Comparison of ENCODE assay signal across 17 cellular contexts in genomic region chr22:22686202-22687115, GRCh38. TPM values are rescaled to one million over a fixed set of nuclear protein-coding genes. Genes with fewer than 3 reads are reported as not detected.
DNase-seq lines count a peak whose midpoint lies in the region; ATAC-seq, FAIRE-seq and TF ChIP-seq lines count a peak whose summit lies in the region.
"Not testable (repeated sequence)": the region's sequence is repeated elsewhere in the genome, so short reads cannot be mapped to it uniquely, and the experiment has no call there.
"Had no signal": no experiment of that assay in that cellular context is flagged by ENCODE, and none has a peak within 500 bp of the region (broad histone marks: within the 10 kb centered on the region; RNA-seq: fewer than 3 reads in every experiment).

No MANE protein-coding gene starts in this region.

- not testable (repeated sequence) for H4K20me1 ChIP-seq in IMR-90 (ENCODE audit: insufficient read depth, low read length); OCI-LY7 (ENCODE audit: insufficient read depth, low read length); GM12878 (ENCODE audit: control insufficient read depth, insufficient read depth)

- TF ChIP-seq RAD21 in IMR-90 (IDR thresholded peaks at IDR 0.05; ENCODE audit: low read length); GM12878 (IDR thresholded peaks at IDR 0.05; ENCODE audit: insufficient read depth, low read depth, low read length): not testable (repeated sequence)

- H2AFZ ChIP-seq in IMR-90 (replicated peaks; ENCODE audit: low read length, poor library complexity); OCI-LY7 (ENCODE audit: low read length); GM12878 (ENCODE audit: control insufficient read depth, low read depth, low read length): not testable (repeated sequence)

- H3K9me3 ChIP-seq in IMR-90 (ENCODE audit: control insufficient read depth, insufficient read depth, low read length); OCI-LY7 (ENCODE audit: low read length); GM12878 (replicated peaks; ENCODE audit: control insufficient read depth, insufficient read depth, low read length); spleen: not testable (repeated sequence)

- not testable (repeated sequence) for TF ChIP-seq POLR2A in IMR-90 (IDR thresholded peaks at IDR 0.05; ENCODE audit: low read depth, low read length); GM12878 (IDR thresholded peaks at IDR 0.05; ENCODE audit: low read depth, low read length); spleen (IDR thresholded peaks at IDR 0.05)

- intact Hi-C loops in IMR-90 (cut with micrococcal nuclease) = loop anchor here (1.0 to 2.0 kb wide), 5 partner anchors 20 to 222 kb away; no protein-coding TSS in a partner anchor
- intact Hi-C loops in OCI-LY7 (cut with micrococcal nuclease; ENCODE audit: unreplicated experiment) = loop anchor here (1.0 kb wide), 1 partner anchor 20 kb away; no protein-coding TSS in a partner anchor
- intact Hi-C loops in GM12878 (cut with micrococcal nuclease; ENCODE audit: unreplicated experiment) = loop anchor here (2.0 kb wide), 1 partner anchor 92 kb away; no protein-coding TSS in a partner anchor
- intact Hi-C loops in spleen (cut with DNase I; ENCODE audit: low total_unique reads) = loop anchor here (10.0 kb wide), 1 partner anchor 92 kb away; no protein-coding TSS in a partner anchor

- dilution Hi-C loops in IMR-90 (cut with HindIII; ENCODE audit: low sequenced_read_pairs, unreplicated experiment) = not testable (repeated sequence)

- SMC1A ChIA-PET in GM12878 (lab: Charles Lee; ENCODE audit: uncharacterized antibody, unreplicated experiment) = interaction anchor here (0.8 to 3.6 kb wide), 8 partner anchors 17 to 100 kb away, joined by 3 to 23 read pairs (median 3); no protein-coding TSS in a partner anchor

- not testable (repeated sequence) for H2BK120ac ChIP-seq in IMR-90 (ENCODE audit: low read depth, low read length)

- H4K8ac ChIP-seq in IMR-90 (ENCODE audit: low read depth in 2 of 2, low read length in 2 of 2) = not testable (repeated sequence)

- FAIRE-seq in GM18507 (lab: Jason Lieb, UNC) = peak; percentile 91
- FAIRE-seq in GM12878 (lab: Jason Lieb, UNC) = not testable (repeated sequence)

- H3K27ac ChIP-seq in IMR-90 (ENCODE audit: insufficient read depth, low read length) = not testable (repeated sequence)
- H3K27ac ChIP-seq in OCI-LY7 (ENCODE audit: low read depth, low read length, poor library complexity, severe bottlenecking) = peak overlapping the region; percentile 64
- H3K27ac ChIP-seq in GM12878 (ENCODE audit: control insufficient read depth, insufficient read depth) = peak overlapping the region; percentile 1
- peak overlapping the region in 5 of 8 donors; percentile 16 to 67 (median 41) for H3K27ac ChIP-seq in spleen

- H3K4me2 ChIP-seq in IMR-90 (ENCODE audit: low read depth, low read length) = not testable (repeated sequence)
- H3K4me2 ChIP-seq in OCI-LY7 (ENCODE audit: low read length) = peak overlapping the region; percentile 78
- peak overlapping the region; percentile 10 for H3K4me2 ChIP-seq in GM12878 (ENCODE audit: control insufficient read depth, insufficient read depth)

- H3K4me1 ChIP-seq in IMR-90 (ENCODE audit: control insufficient read depth, insufficient read depth, low read length) (peaks cover 28% of the 10 kb centered on the region), OCI-LY7 (ENCODE audit: insufficient read depth, low read length, poor library complexity, severe bottlenecking) (peaks cover 52% of the 10 kb centered on the region), GM12878 (ENCODE audit: control insufficient read depth, insufficient read depth, low read length) (peaks cover 30% of the 10 kb centered on the region), spleen (peaks cover 2 to 44% (median 28%) of the 10 kb centered on the region in 6 donors)

- H3K9ac ChIP-seq in IMR-90 (ENCODE audit: low read depth, low read length) = not testable (repeated sequence)
- peak overlapping the region; percentile 38; the same call in 1 of the 2 replicates for H3K9ac ChIP-seq in GM12878 (ENCODE audit: control insufficient read depth, insufficient read depth, low read length)

- not testable (repeated sequence) for H2BK5ac ChIP-seq in IMR-90 (ENCODE audit: low read depth, low read length, poor library complexity, severe bottlenecking)

- H3K9me1 ChIP-seq in IMR-90 (ENCODE audit: insufficient read depth, low read length) = peaks cover 25% of the 10 kb centered on the region

- not testable (repeated sequence) for H3K36me3 ChIP-seq in GM06990 (ENCODE audit: control insufficient read depth, insufficient read depth, low read length); IMR-90 (ENCODE audit: control insufficient read depth, insufficient read depth, low read length); OCI-LY7 (ENCODE audit: insufficient read depth, low read length); GM12878 (ENCODE audit: control insufficient read depth in 2 of 2, insufficient read depth in 2 of 2, low read length in 1 of 2); spleen

- DNase-seq in GM06990 (ENCODE audit: extremely low read depth, insufficient read length) (peak; percentile 25), GM18507 (ENCODE audit: extremely low spot score, insufficient read length, low read depth) (peak; percentile 45), OCI-LY7 (ENCODE audit: low spot score) (peak; percentile 86)
- DNase-seq in IMR-90; GM12878 (ENCODE audit: low read depth, low spot score); spleen: not testable (repeated sequence)

- not testable (repeated sequence) for H3K4me3 ChIP-seq in GM06990 (replicated peaks; ENCODE audit: low read depth, low read length); IMR-90 (ENCODE audit: insufficient read depth, low read depth, low read length)
- H3K4me3 ChIP-seq in OCI-LY7 (ENCODE audit: low read depth, low read length, poor library complexity, severe bottlenecking) (peak overlapping the region; percentile 49), GM12878 (peak overlapping the region; percentile 22; the same call in 1 of the 2 replicates), spleen (peak overlapping the region in 1 of 8 donors; percentile 32)

- H3K18ac ChIP-seq in IMR-90 (ENCODE audit: low read depth, low read length) = not testable (repeated sequence)

- H3K79me1 ChIP-seq in IMR-90 (ENCODE audit: low read depth in 1 of 2, low read length in 2 of 2) = not testable (repeated sequence)

- not testable (repeated sequence) for H2AK5ac ChIP-seq in IMR-90 (ENCODE audit: low read depth, low read length)

- TF ChIP-seq EP300 in GM12878 (IDR thresholded peaks at IDR 0.05; ENCODE audit: borderline replicate concordance in 1 of 2, control insufficient read depth in 1 of 2, low read depth in 2 of 2, low read length in 2 of 2) = not testable (repeated sequence)

- not testable (repeated sequence) for H3K9me2 ChIP-seq in OCI-LY7 (ENCODE audit: insufficient read depth, low read length)

- H3K27me3 ChIP-seq in GM06990 (replicated peaks; ENCODE audit: control insufficient read depth, insufficient read depth, low read length); IMR-90 (ENCODE audit: control insufficient read depth, insufficient read depth, low read length); GM12878 (replicated peaks in 1 of 2; ENCODE audit: control insufficient read depth in 2 of 2, insufficient read depth in 2 of 2, low read length in 1 of 2); spleen (replicated peaks in 1 of 7): not testable (repeated sequence)

- not testable (repeated sequence) for BruUV-seq in IMR-90 (replicated peaks; lab: Mats Ljungman, UMichigan); OCI-LY7 (replicated peaks; lab: Mats Ljungman, UMichigan); GM12878 (replicated peaks; lab: Mats Ljungman, UMichigan)

- CTCF ChIA-PET in IMR-90 (lab: Yijun Ruan, JAX) (interaction anchor here (3.8 kb wide), 1 partner anchor 20 kb away, joined by 29 read pairs; no protein-coding TSS in a partner anchor), OCI-LY7 (lab: Charles Lee; ENCODE audit: unreplicated experiment) (interaction anchor here (1.0 to 2.3 kb wide), 3 partner anchors 19 to 136 kb away, joined by 3 to 11 read pairs (median 3); no protein-coding TSS in a partner anchor), GM12878 (lab: Yijun Ruan, JAX) (interaction anchor here (0.6 to 4.2 kb wide), 21 partner anchors 9 to 279 kb away, joined by 3 to 46 read pairs (median 6); partner anchors contain the start of gene ZNF280B)

- 0 out of 2 replicates have a peak overlapping the region, but pooled peaks have one; percentile 5 for H4K91ac ChIP-seq in IMR-90 (ENCODE audit: insufficient read depth, low read depth, low read length)

- in situ Hi-C loops in IMR-90 (cut with MboI; ENCODE audit: low sequenced_read_pairs) = not testable (repeated sequence)
- in situ Hi-C loops in GM12878 (cut with MboI) = loop anchor here (5.0 kb wide), 1 partner anchor 94 kb away; no protein-coding TSS in a partner anchor

- H3K23ac ChIP-seq in IMR-90 (ENCODE audit: low read depth, low read length) = not testable (repeated sequence)

- H3K14ac ChIP-seq in IMR-90 (replicated peaks; ENCODE audit: low read depth, low read length) = not testable (repeated sequence)

- H3K56ac ChIP-seq in IMR-90 (ENCODE audit: extremely low read depth, insufficient read depth, low read length) = not testable (repeated sequence)

- TF ChIP-seq CTCF in GM06990 (IDR thresholded peaks at IDR 0.05; ENCODE audit: insufficient read depth, low read length, poor library complexity, severe bottlenecking); IMR-90 (conservative IDR thresholded peaks at IDR 0.05; ENCODE audit: low read depth, low read length); OCI-LY7 (conservative IDR thresholded peaks at IDR 0.05; ENCODE audit: low read length); GM12878 (IDR thresholded peaks at IDR 0.05 in 2 of 3, conservative IDR thresholded peaks at IDR 0.05 in 1 of 3; ENCODE audit: control insufficient read depth in 2 of 3, extremely low read depth in 1 of 3, insufficient read depth in 1 of 3, low read depth in 3 of 3, low read length in 3 of 3); spleen (IDR thresholded peaks at IDR 0.05 in 8 of 11, conservative IDR thresholded peaks at IDR 0.05 in 3 of 11): not testable (repeated sequence)

- H4K5ac ChIP-seq in IMR-90 (ENCODE audit: low read depth, low read length) = not testable (repeated sequence)

- not testable (repeated sequence) for H2BK20ac ChIP-seq in IMR-90 (ENCODE audit: low read depth, low read length)

- RAD21 ChIA-PET in GM12878 (lab: Charles Lee; ENCODE audit: unreplicated experiment) = interaction anchor here (0.9 to 3.6 kb wide), 3 partner anchors 19 to 99 kb away, joined by 3 to 23 read pairs (median 7); no protein-coding TSS in a partner anchor

- H2BK15ac ChIP-seq in IMR-90 (ENCODE audit: low read depth, low read length) = not testable (repeated sequence)

- not testable (repeated sequence) for H3K4ac ChIP-seq in IMR-90 (ENCODE audit: low read depth, low read length)

- not testable (repeated sequence) for H3K79me2 ChIP-seq in OCI-LY7 (ENCODE audit: insufficient read depth, low read depth, low read length); GM12878 (ENCODE audit: control insufficient read depth, insufficient read depth, low read length)

- POLR2A ChIA-PET in IMR-90 (lab: Charles Lee; ENCODE audit: unreplicated experiment); OCI-LY7 (lab: Charles Lee): not testable (repeated sequence)
- POLR2A ChIA-PET in GM12878 (lab: Charles Lee) = interaction anchor here (1.3 kb wide), 1 partner anchor 34 kb away, joined by 3 read pairs; no protein-coding TSS in a partner anchor

- WGBS in IMR-90 (ENCODE audit: extremely low coverage in 2 of 2, insufficient read length in 1 of 2), 2 experiments = 68% methylated on average over 4 of the region's 8 CpGs; no CpG with 5 or more reads in 1 of the 2 experiments
- 23% methylated on average over 8 of the region's 8 CpGs for WGBS in GM12878 (ENCODE audit: insufficient coverage, insufficient replicate concordance, low lambda C conversion rate, missing lambda C conversion rate)
- WGBS in spleen, 5 donors = 65 to 81% (median 70%) methylated on average over 8 of the region's 8 CpGs

- ATAC-seq in GM21360 (IDR thresholded peaks at IDR 0.05; ENCODE audit: unreplicated experiment) (peak; percentile 46), HG02678 (IDR thresholded peaks at IDR 0.05; ENCODE audit: unreplicated experiment) (peak; percentile 73), GM12878 (peak; percentile 72)
- not testable (repeated sequence) for ATAC-seq in IMR-90 (ENCODE audit: low read depth)

- peak overlapping the region; percentile 24 for H2AK9ac ChIP-seq in IMR-90 (replicated peaks; ENCODE audit: low read depth, low read length, poor library complexity)

RNA-seq across cellular contexts. Expression of gene GGTLC2, which starts 42.0 kb away (rescaled TPM):
- total RNA-seq in IMR-90 (2012; rRNA removed) = not detected in 2 replicates
- 0.09 TPM in 1 of 2 replicates, not detected in the other for polyA plus RNA-seq in IMR-90 (2012; rRNA removed)
- polyA plus RNA-seq in IMR-90 (2012; cell fraction: cytosol; rRNA removed) = 0.08 TPM in 1 of 2 replicates, not detected in the other
- polyA plus RNA-seq in IMR-90 (2012; cell fraction: nucleus; rRNA removed; ENCODE audit: low replicate concordance) = 0.11 TPM in 1 of 2 replicates, not detected in the other
- total RNA-seq in OCI-LY7 (2014; rRNA removed; shearing (Covaris generic)) = not detected in 2 replicates
- total RNA-seq in OCI-LY7 (2022) = not detected in 2 replicates
- not detected in 2 replicates for total RNA-seq in GM12878 (2013; cell fraction: nucleolus; rRNA removed)
- not detected in 2 replicates for total RNA-seq in GM12878 (2014; rRNA removed)
- total RNA-seq in GM12878 (2014; rRNA removed; fragmentation: Illumina TruSeq; extraction: Trizol) = not detected in 2 replicates
- total RNA-seq in GM12878 (2021) = not detected in 2 replicates
- polyA plus RNA-seq in GM12878 (2011; ENCODE audit: low read depth) = not detected
- not detected in 2 replicates for polyA plus RNA-seq in GM12878 (2011; rRNA removed)
- polyA plus RNA-seq in GM12878 (2011; cell fraction: cytosol; rRNA removed) = not detected in 2 replicates
- polyA plus RNA-seq in GM12878 (2011; cell fraction: nucleus; rRNA removed) = not detected in 2 replicates
- not detected in 2 replicates for polyA plus RNA-seq in GM12878 (2012)
- not detected in 2 replicates for polyA plus RNA-seq in GM12878 (2014; fragmentation: Illumina TruSeq; extraction: Trizol)
- not detected for polyA plus RNA-seq in GM12878 (2014; fragmentation: Nextera tagmentation; extraction: Ambion mirVana)
- not detected in 2 replicates for polyA plus RNA-seq in GM12878 (2014; rRNA removed)
- not detected for polyA plus RNA-seq in GM12878 (2016; fragmentation: Nextera tagmentation; extraction: Ambion mirVana)
- polyA minus RNA-seq in GM12878 (2011; rRNA and poly(A)+ RNA removed) = not detected in 2 replicates
- polyA minus RNA-seq in GM12878 (2011; cell fraction: cytosol; rRNA and poly(A)+ RNA removed) = not detected in 2 replicates
- polyA minus RNA-seq in GM12878 (2011; cell fraction: nucleus; rRNA and poly(A)+ RNA removed) = not detected in 2 replicates
- total RNA-seq in spleen = not detected
- polyA plus RNA-seq in spleen = not detected
- total RNA-seq: activated T-helper 2 cell treated with anti-CD3 and anti-CD28 coated beads, Interferon-gamma antibody, Interleukin-2, Interleukin-4, amounts not matched to agents 10 μg/mL and 5 μg/mL and 100 μg/mL, durations not matched to agents 14 hours and 24 hours and 36 hours; esophagus squamous epithelium; foreskin keratinocyte; heart left ventricle; LHCN-M2; pancreas; renal cortical epithelial cell; skeletal muscle tissue had no signal
- polyA plus RNA-seq: BJ, foreskin keratinocyte, heart left ventricle, pancreas had no signal
